1 cellular context compared by ENCODE assay signal in genomic region chr6:31806470-31807272, GRCh38.
A peak's percentile ranks its signal among the peaks of the same experiment; 100 is the strongest.
TF ChIP-seq lines count a peak whose summit lies in the region.

TSS of gene LSM2 (minus strand) at chr6:31806966. CDS start at chr6:31806757, 209 bp downstream.

TF ChIP-seq in HepG2, 621 proteins besides CTCF, POLR2A, EP300 and RAD21 (continued from another document and continues in another):
- TF ChIP-seq, protein P1, sequence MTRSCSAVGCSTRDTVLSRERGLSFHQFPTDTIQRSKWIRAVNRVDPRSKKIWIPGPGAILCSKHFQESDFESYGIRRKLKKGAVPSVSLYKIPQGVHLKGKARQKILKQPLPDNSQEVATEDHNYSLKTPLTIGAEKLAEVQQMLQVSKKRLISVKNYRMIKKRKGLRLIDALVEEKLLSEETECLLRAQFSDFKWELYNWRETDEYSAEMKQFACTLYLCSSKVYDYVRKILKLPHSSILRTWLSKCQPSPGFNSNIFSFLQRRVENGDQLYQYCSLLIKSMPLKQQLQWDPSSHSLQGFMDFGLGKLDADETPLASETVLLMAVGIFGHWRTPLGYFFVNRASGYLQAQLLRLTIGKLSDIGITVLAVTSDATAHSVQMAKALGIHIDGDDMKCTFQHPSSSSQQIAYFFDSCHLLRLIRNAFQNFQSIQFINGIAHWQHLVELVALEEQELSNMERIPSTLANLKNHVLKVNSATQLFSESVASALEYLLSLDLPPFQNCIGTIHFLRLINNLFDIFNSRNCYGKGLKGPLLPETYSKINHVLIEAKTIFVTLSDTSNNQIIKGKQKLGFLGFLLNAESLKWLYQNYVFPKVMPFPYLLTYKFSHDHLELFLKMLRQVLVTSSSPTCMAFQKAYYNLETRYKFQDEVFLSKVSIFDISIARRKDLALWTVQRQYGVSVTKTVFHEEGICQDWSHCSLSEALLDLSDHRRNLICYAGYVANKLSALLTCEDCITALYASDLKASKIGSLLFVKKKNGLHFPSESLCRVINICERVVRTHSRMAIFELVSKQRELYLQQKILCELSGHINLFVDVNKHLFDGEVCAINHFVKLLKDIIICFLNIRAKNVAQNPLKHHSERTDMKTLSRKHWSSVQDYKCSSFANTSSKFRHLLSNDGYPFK (CRISPR knock-in tag; IDR thresholded peaks at IDR 0.05; ENCODE audit: borderline replicate concordance): peak; percentile 88
- TF ChIP-seq ZNF367 (CRISPR knock-in tag; IDR thresholded peaks at IDR 0.05; ENCODE audit: borderline replicate concordance) (peak; percentile 63; the same call in 1 of the 2 replicates), TRIM24 (CRISPR knock-in tag; IDR thresholded peaks at IDR 0.05) (no peak), ZNF12 (CRISPR knock-in tag; IDR thresholded peaks at IDR 0.05) (0 out of 2 replicates have a peak, but pooled peaks have one; percentile 51), PAX8 (CRISPR knock-in tag; IDR thresholded peaks at IDR 0.05; ENCODE audit: borderline replicate concordance) (peak; percentile 75; the same call in 1 of the 2 replicates), SIX1 (CRISPR knock-in tag; IDR thresholded peaks at IDR 0.05; ENCODE audit: borderline replicate concordance) (0 out of 2 replicates have a peak, but pooled peaks have one; percentile 17), SRF (IDR thresholded peaks at IDR 0.05; ENCODE audit: low read depth, low read length) (no peak), CERS6 (CRISPR knock-in tag; IDR thresholded peaks at IDR 0.05) (no peak), PHF21A (CRISPR knock-in tag; IDR thresholded peaks at IDR 0.05) (peak; percentile 93), FOXA3 (CRISPR knock-in tag; IDR thresholded peaks at IDR 0.05) (peak; percentile 57; the same call in 1 of the 2 replicates), RFX5 (IDR thresholded peaks at IDR 0.05; ENCODE audit: low read depth, low read length) (0 out of 2 replicates have a peak, but pooled peaks have one; percentile 6), CCAR2 (optimal IDR thresholded peaks at IDR 0.05; ENCODE audit: low read depth, low read length) (no peak), KLF12 (CRISPR knock-in tag; IDR thresholded peaks at IDR 0.05; ENCODE audit: borderline replicate concordance) (peak; percentile 89), ZBTB46 (CRISPR knock-in tag; IDR thresholded peaks at IDR 0.05; ENCODE audit: borderline replicate concordance) (0 out of 2 replicates have a peak, but pooled peaks have one; percentile 65), ZNF720 (CRISPR knock-in tag; IDR thresholded peaks at IDR 0.05) (no peak), ZNF605 (CRISPR knock-in tag; IDR thresholded peaks at IDR 0.05) (peak; percentile 97), PREB (CRISPR knock-in tag; IDR thresholded peaks at IDR 0.05) (no peak; the same call in 1 of the 2 replicates), BCL3 (CRISPR knock-in tag; IDR thresholded peaks at IDR 0.05) (peak; percentile 95), USF2 (IDR thresholded peaks at IDR 0.05; ENCODE audit: low read depth, low read length) (no peak), USF2 (CRISPR knock-in tag; IDR thresholded peaks at IDR 0.05; ENCODE audit: borderline replicate concordance) (no peak), MIER3 (CRISPR knock-in tag; IDR thresholded peaks at IDR 0.05; ENCODE audit: borderline replicate concordance) (peak; percentile 89; the same call in 1 of the 2 replicates), TCF12 (IDR thresholded peaks at IDR 0.05) (no peak), TCF12 (CRISPR knock-in tag; IDR thresholded peaks at IDR 0.05) (peak; percentile 55; the same call in 1 of the 2 replicates), ZNF660 (CRISPR knock-in tag; IDR thresholded peaks at IDR 0.05; ENCODE audit: borderline replicate concordance, low read depth) (no peak), TCF7 (IDR thresholded peaks at IDR 0.05; ENCODE audit: low read depth) (no peak), ZSCAN25 (CRISPR knock-in tag; IDR thresholded peaks at IDR 0.05) (peak; percentile 78), LCORL (IDR thresholded peaks at IDR 0.05) (no peak), LCORL (CRISPR knock-in tag; IDR thresholded peaks at IDR 0.05) (peak; percentile 63), FOXO1 (CRISPR knock-in tag; IDR thresholded peaks at IDR 0.05) (peak; percentile 77), HNF1B (CRISPR knock-in tag; IDR thresholded peaks at IDR 0.05) (peak; percentile 96), ZNF496 (CRISPR knock-in tag; IDR thresholded peaks at IDR 0.05; ENCODE audit: insufficient replicate concordance) (no peak), RFX1 (IDR thresholded peaks at IDR 0.05) (no peak), ZKSCAN5 (CRISPR knock-in tag; IDR thresholded peaks at IDR 0.05) (no peak), SOX13 (IDR thresholded peaks at IDR 0.05) (no peak), SOX13 (CRISPR knock-in tag; conservative IDR thresholded peaks at IDR 0.05 in 1 of 2, IDR thresholded peaks at IDR 0.05 in 1 of 2) (peak in 1 of 2 experiments; percentile 54; a peak in 2 of 4 replicates), CBX2 (IDR thresholded peaks at IDR 0.05; ENCODE audit: low read depth, low read length) (no peak), CBX2 (CRISPR knock-in tag; IDR thresholded peaks at IDR 0.05; ENCODE audit: low read depth) (no peak), ZNF737 (CRISPR knock-in tag; IDR thresholded peaks at IDR 0.05; ENCODE audit: borderline replicate concordance) (no peak), ZNF724P (CRISPR knock-in tag; IDR thresholded peaks at IDR 0.05; ENCODE audit: borderline replicate concordance) (peak; percentile 94; the same call in 1 of the 2 replicates), PLSCR1 (CRISPR knock-in tag; IDR thresholded peaks at IDR 0.05; ENCODE audit: borderline replicate concordance) (no peak), ETV6 (CRISPR knock-in tag; conservative IDR thresholded peaks at IDR 0.05) (peak; percentile 66; the same call in 1 of the 2 replicates)
- TF ChIP-seq, protein P2, sequence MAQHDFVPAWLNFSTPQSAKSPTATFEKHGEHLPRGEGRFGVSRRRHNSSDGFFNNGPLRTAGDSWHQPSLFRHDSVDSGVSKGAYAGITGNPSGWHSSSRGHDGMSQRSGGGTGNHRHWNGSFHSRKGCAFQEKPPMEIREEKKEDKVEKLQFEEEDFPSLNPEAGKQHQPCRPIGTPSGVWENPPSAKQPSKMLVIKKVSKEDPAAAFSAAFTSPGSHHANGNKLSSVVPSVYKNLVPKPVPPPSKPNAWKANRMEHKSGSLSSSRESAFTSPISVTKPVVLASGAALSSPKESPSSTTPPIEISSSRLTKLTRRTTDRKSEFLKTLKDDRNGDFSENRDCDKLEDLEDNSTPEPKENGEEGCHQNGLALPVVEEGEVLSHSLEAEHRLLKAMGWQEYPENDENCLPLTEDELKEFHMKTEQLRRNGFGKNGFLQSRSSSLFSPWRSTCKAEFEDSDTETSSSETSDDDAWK (CRISPR knock-in tag; IDR thresholded peaks at IDR 0.05): no peak
- TF ChIP-seq, protein P3, sequence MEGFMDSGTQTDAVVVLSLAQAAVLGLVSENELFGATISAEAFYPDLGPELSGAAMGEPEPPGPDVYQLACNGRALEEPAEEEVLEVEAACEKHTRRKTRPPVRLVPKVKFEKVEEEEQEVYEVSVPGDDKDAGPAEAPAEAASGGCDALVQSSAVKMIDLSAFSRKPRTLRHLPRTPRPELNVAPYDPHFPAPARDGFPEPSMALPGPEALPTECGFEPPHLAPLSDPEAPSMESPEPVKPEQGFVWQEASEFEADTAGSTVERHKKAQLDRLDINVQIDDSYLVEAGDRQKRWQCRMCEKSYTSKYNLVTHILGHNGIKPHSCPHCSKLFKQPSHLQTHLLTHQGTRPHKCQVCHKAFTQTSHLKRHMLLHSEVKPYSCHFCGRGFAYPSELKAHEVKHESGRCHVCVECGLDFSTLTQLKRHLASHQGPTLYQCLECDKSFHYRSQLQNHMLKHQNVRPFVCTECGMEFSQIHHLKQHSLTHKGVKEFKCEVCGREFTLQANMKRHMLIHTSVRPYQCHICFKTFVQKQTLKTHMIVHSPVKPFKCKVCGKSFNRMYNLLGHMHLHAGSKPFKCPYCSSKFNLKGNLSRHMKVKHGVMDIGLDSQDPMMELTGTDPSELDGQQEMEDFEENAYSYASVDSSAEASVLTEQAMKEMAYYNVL (CRISPR knock-in tag; IDR thresholded peaks at IDR 0.05; ENCODE audit: borderline replicate concordance): peak; percentile 80; the same call in 1 of the 2 replicates
- TF ChIP-seq, protein P4, sequence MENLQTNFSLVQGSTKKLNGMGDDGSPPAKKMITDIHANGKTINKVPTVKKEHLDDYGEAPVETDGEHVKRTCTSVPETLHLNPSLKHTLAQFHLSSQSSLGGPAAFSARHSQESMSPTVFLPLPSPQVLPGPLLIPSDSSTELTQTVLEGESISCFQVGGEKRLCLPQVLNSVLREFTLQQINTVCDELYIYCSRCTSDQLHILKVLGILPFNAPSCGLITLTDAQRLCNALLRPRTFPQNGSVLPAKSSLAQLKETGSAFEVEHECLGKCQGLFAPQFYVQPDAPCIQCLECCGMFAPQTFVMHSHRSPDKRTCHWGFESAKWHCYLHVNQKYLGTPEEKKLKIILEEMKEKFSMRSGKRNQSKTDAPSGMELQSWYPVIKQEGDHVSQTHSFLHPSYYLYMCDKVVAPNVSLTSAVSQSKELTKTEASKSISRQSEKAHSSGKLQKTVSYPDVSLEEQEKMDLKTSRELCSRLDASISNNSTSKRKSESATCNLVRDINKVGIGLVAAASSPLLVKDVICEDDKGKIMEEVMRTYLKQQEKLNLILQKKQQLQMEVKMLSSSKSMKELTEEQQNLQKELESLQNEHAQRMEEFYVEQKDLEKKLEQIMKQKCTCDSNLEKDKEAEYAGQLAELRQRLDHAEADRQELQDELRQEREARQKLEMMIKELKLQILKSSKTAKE (CRISPR knock-in tag; IDR thresholded peaks at IDR 0.05; ENCODE audit: borderline replicate concordance): peak; percentile 81
- TF ChIP-seq, protein P5, sequence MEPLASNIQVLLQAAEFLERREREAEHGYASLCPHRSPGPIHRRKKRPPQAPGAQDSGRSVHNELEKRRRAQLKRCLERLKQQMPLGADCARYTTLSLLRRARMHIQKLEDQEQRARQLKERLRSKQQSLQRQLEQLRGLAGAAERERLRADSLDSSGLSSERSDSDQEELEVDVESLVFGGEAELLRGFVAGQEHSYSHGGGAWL (CRISPR knock-in tag; IDR thresholded peaks at IDR 0.05): peak; percentile 97
